Comparison of ENCODE assay signal across 24 cellular contexts in genomic region chr15:29223640-29224039, GRCh38. TPM values are rescaled to one million over a fixed set of nuclear protein-coding genes. Genes with fewer than 3 reads are reported as not detected.
DNase-seq lines count a peak whose midpoint lies in the region; ATAC-seq, FAIRE-seq and TF ChIP-seq lines count a peak whose summit lies in the region.
"Had no signal": no experiment of that assay in that cellular context is flagged by ENCODE, and none has a peak within 500 bp of the region (broad histone marks: within the 10 kb centered on the region; RNA-seq: fewer than 3 reads in every experiment).

No MANE protein-coding gene starts in this region.

- H3K27me3 ChIP-seq in cardiac muscle cell (no peaks in the 10 kb centered on the region), right atrium auricular region (no peaks in the 10 kb centered on the region), H1 (replicated peaks in 1 of 4; ENCODE audit: control insufficient read depth in 3 of 4, extremely low read depth in 1 of 4, insufficient read depth in 3 of 4, low read length in 3 of 4) (no peaks in the 10 kb centered on the region), osteoblast (ENCODE audit: insufficient read depth, low read length) (no peaks in the 10 kb centered on the region), vagina (no peaks in the 10 kb centered on the region), aorta (ENCODE audit: control insufficient read depth in 1 of 2, insufficient read depth in 2 of 2, low read length in 1 of 2) (no peaks in the 10 kb centered on the region)
- H3K27me3 ChIP-seq: BLaER1 had no signal

- H3K4me3 ChIP-seq in cardiac muscle cell (no peak overlapping the region), right atrium auricular region (no peak overlapping the region), H1 (ENCODE audit: extremely low read depth in 1 of 4, insufficient read depth in 2 of 4, low read depth in 3 of 4, low read length in 4 of 4) (no peak overlapping the region), osteoblast (ENCODE audit: insufficient read depth, low read length) (no peak overlapping the region), vagina (no peak overlapping the region), aorta (ENCODE audit: low read length in 2 of 2) (no peak overlapping the region)
- H3K4me3 ChIP-seq: BLaER1, GM23248, HAP-1 had no signal

- no peak overlapping the region for H3K56ac ChIP-seq in H1 (replicated peaks; ENCODE audit: insufficient read length, low read depth, low read length)

- peak; percentile 31 for ATAC-seq in stimulated activated effector memory CD8-positive, alpha-beta T cell treated with anti-CD3 and anti-CD28 coated beads, Interleukin-12 subunit alpha, Interleukin-12 subunit beta, amount 100 ng/mL, for 72 hours
- ATAC-seq in GM19467 (IDR thresholded peaks at IDR 0.05; ENCODE audit: unreplicated experiment) (no peak), aorta (ENCODE audit: low FRiP score) (no peak)
- ATAC-seq: CD8-positive, alpha-beta T cell had no signal

- H3K36me3 ChIP-seq in cardiac muscle cell (no peaks in the 10 kb centered on the region), right atrium auricular region (no peaks in the 10 kb centered on the region), H1 (ENCODE audit: control insufficient read depth in 2 of 4, insufficient read depth in 4 of 4, low read length in 3 of 4) (no peaks in the 10 kb centered on the region), osteoblast (ENCODE audit: insufficient read depth, low read length) (no peaks in the 10 kb centered on the region), vagina (no peaks in the 10 kb centered on the region), aorta (ENCODE audit: control insufficient read depth in 1 of 2, insufficient read depth in 2 of 2, low read length in 1 of 2) (no peaks in the 10 kb centered on the region)
- H3K36me3 ChIP-seq: BLaER1, HAP-1 had no signal

- no peak overlapping the region for H2BK20ac ChIP-seq in H1 (ENCODE audit: low read length)

- H3K79me2 ChIP-seq in H1 (ENCODE audit: control insufficient read depth in 1 of 2, insufficient read depth in 2 of 2, low read length in 2 of 2) = no peaks in the 10 kb centered on the region
- no peaks in the 10 kb centered on the region for H3K79me2 ChIP-seq in osteoblast (ENCODE audit: insufficient read depth, low read length)

- no peaks in the 10 kb centered on the region for H3K79me1 ChIP-seq in H1 (ENCODE audit: low read depth, low read length)

- no peak overlapping the region for H4K5ac ChIP-seq in H1 (ENCODE audit: insufficient read length, low read depth, low read length)

- 0 out of 2 replicates have a peak overlapping the region, but pooled peaks have one; percentile 53 for H2AK5ac ChIP-seq in H1 (ENCODE audit: low read depth, low read length)

- no peak overlapping the region for H3K9ac ChIP-seq in H1 (replicated peaks in 1 of 4; ENCODE audit: extremely low read depth in 1 of 4, low read depth in 3 of 4, low read length in 3 of 4)
- H3K9ac ChIP-seq: BLaER1, GM23248 had no signal

- FAIRE-seq in H1 (lab: Jason Lieb, UNC) = no peak
- FAIRE-seq: A204.1, GM12891, GM18507 had no signal

- no peaks in the 10 kb centered on the region for H3K9me3 ChIP-seq in cardiac muscle cell (ENCODE audit: low read depth)
- H3K9me3 ChIP-seq in right atrium auricular region = no peaks in the 10 kb centered on the region
- H3K9me3 ChIP-seq in H1 (ENCODE audit: insufficient read depth in 2 of 2, low read depth in 1 of 2, low read length in 1 of 2) = no peaks in the 10 kb centered on the region; a peak in 1 of 4 replicates
- no peaks in the 10 kb centered on the region for H3K9me3 ChIP-seq in osteoblast (ENCODE audit: low read depth, low read length)
- H3K9me3 ChIP-seq in vagina = no peaks in the 10 kb centered on the region
- H3K9me3 ChIP-seq in aorta (ENCODE audit: control insufficient read depth, low read length) = no peaks in the 10 kb centered on the region
- H3K9me3 ChIP-seq: Caco-2, HAP-1 had no signal

- CTCF ChIA-PET in H1 (lab: Charles Lee; ENCODE audit: partially characterized antibody) = interaction anchor here (1.0 to 1.5 kb wide), 3 partner anchors 18 to 183 kb away, joined by 3 to 4 read pairs (median 3); no protein-coding TSS in a partner anchor

- POLR2A ChIA-PET in H1 (lab: Charles Lee; ENCODE audit: partially characterized antibody) = interaction anchor here (1.4 kb wide), 1 partner anchor 9 kb away, joined by 3 read pairs; no protein-coding TSS in a partner anchor

- no peak overlapping the region for H2BK120ac ChIP-seq in H1 (replicated peaks; ENCODE audit: low read depth, low read length)

- no peak overlapping the region for H3K27ac Mint-ChIP-seq in stimulated activated effector memory CD8-positive, alpha-beta T cell treated with anti-CD3 and anti-CD28 coated beads, Interleukin-12 subunit alpha, Interleukin-12 subunit beta, amount 100 ng/mL, for 72 hours
- H3K27ac Mint-ChIP-seq: B cell; CD4-positive, CD25-positive, alpha-beta regulatory T cell; CD8-positive, alpha-beta T cell; HFFc6 had no signal

- H3K36me3 Mint-ChIP-seq in stimulated activated effector memory CD8-positive, alpha-beta T cell treated with anti-CD3 and anti-CD28 coated beads, Interleukin-12 subunit alpha, Interleukin-12 subunit beta, amount 100 ng/mL, for 72 hours = no peaks in the 10 kb centered on the region
- H3K36me3 Mint-ChIP-seq: CD4-positive, CD25-positive, alpha-beta regulatory T cell; CD8-positive, alpha-beta T cell had no signal

- H3K4me1 ChIP-seq in cardiac muscle cell (ENCODE audit: low read depth) (peaks cover 5% of the 10 kb centered on the region), right atrium auricular region (no peaks in the 10 kb centered on the region), H1 (replicated peaks in 1 of 4; ENCODE audit: control insufficient read depth in 3 of 4, insufficient read depth in 4 of 4, low read length in 3 of 4) (peaks cover 0 to 3% (median under 1%) of the 10 kb centered on the region in 4 experiments; a peak in 2 of 7 replicates), osteoblast (ENCODE audit: insufficient read depth, low read length) (no peaks in the 10 kb centered on the region), vagina (no peaks in the 10 kb centered on the region), aorta (ENCODE audit: control insufficient read depth in 1 of 2, insufficient read depth in 2 of 2, low read length in 2 of 2) (no peaks in the 10 kb centered on the region)
- H3K4me1 ChIP-seq: BLaER1, Caco-2, HAP-1 had no signal

- H3K4me3 Mint-ChIP-seq in stimulated activated effector memory CD8-positive, alpha-beta T cell treated with anti-CD3 and anti-CD28 coated beads, Interleukin-12 subunit alpha, Interleukin-12 subunit beta, amount 100 ng/mL, for 72 hours = no peak overlapping the region
- H3K4me3 Mint-ChIP-seq: B cell; CD4-positive, CD25-positive, alpha-beta regulatory T cell; CD8-positive, alpha-beta T cell; HFFc6 had no signal

- DNase-seq in cardiac muscle cell (ENCODE audit: low read depth in 1 of 2, low spot score in 1 of 2) (peak in 1 of 2 donors; percentile 33), right atrium auricular region (ENCODE audit: low spot score) (no peak), H1 (ENCODE audit: low read depth in 1 of 2, low spot score in 2 of 2) (no peak), osteoblast (ENCODE audit: insufficient read length, low spot score, missing footprints) (peak; percentile 45), vagina (ENCODE audit: extremely low spot score in 2 of 2) (no peak), aorta (no peak)
- no peak for DNase-seq in stimulated activated effector memory CD8-positive, alpha-beta T cell treated with anti-CD3 and anti-CD28 coated beads, Interleukin-12 subunit alpha, Interleukin-12 subunit beta, amount 100 ng/mL, for 72 hours (ENCODE audit: low spot score in 2 of 2)
- DNase-seq: Caco-2; CD4-positive, CD25-positive, alpha-beta regulatory T cell; CD8-positive, alpha-beta T cell; DMS153; DND-41; GDM1; GM23248; HFFc6 had no signal

- no peak overlapping the region for H2BK12ac ChIP-seq in H1 (ENCODE audit: low read depth, low read length)

- no peak overlapping the region for H3K14ac ChIP-seq in H1 (ENCODE audit: insufficient read length)

- no peak overlapping the region for H2BK15ac ChIP-seq in H1 (ENCODE audit: low read length)

- H4K20me1 ChIP-seq in H1 (replicated peaks in 1 of 2; ENCODE audit: control insufficient read depth in 1 of 2, insufficient read depth in 2 of 2, low read length in 2 of 2) (no peaks in the 10 kb centered on the region), osteoblast (ENCODE audit: insufficient read depth, low read length) (no peaks in the 10 kb centered on the region)
- H4K20me1 ChIP-seq: BLaER1 had no signal

- 91% methylated on average over 11 of the region's 11 CpGs; no CpG with 5 or more reads in 1 of the 2 experiments for WGBS in H1 (ENCODE audit: extremely low coverage in 1 of 2, insufficient coverage in 1 of 2, insufficient read length in 1 of 2, insufficient replicate concordance in 2 of 2, low coverage in 1 of 2, low lambda C conversion rate in 2 of 2, missing lambda C conversion rate in 1 of 2), 2 experiments
- 79 to 85% methylated on average over 11 of the region's 11 CpGs for WGBS in aorta, 2 donors

- TF ChIP-seq CTCF in cardiac muscle cell (IDR thresholded peaks at IDR 0.05; ENCODE audit: low read depth, low read length) = no peak
- no peak for TF ChIP-seq CTCF in right atrium auricular region (IDR thresholded peaks at IDR 0.05)
- TF ChIP-seq CTCF in H1 (IDR thresholded peaks at IDR 0.05; ENCODE audit: control extremely low read depth in 1 of 3, insufficient read depth in 1 of 3, low read depth in 1 of 3, low read length in 3 of 3) = no peak
- no peak for TF ChIP-seq CTCF in osteoblast (IDR thresholded peaks at IDR 0.05; ENCODE audit: extremely low read depth, low read depth, low read length)
- no peak for TF ChIP-seq CTCF in vagina (IDR thresholded peaks at IDR 0.05)

- TF ChIP-seq EP300 in H1 (IDR thresholded peaks at IDR 0.05; ENCODE audit: borderline replicate concordance in 1 of 2, low read depth in 2 of 2, low read length in 2 of 2) = no peak

- H2AFZ ChIP-seq in H1 (ENCODE audit: low read length) = no peak overlapping the region
- H2AFZ ChIP-seq in osteoblast (ENCODE audit: low read length) = no peak overlapping the region
- H2AFZ ChIP-seq: GM23248 had no signal

- H3K4me1 Mint-ChIP-seq in stimulated activated effector memory CD8-positive, alpha-beta T cell treated with anti-CD3 and anti-CD28 coated beads, Interleukin-12 subunit alpha, Interleukin-12 subunit beta, amount 100 ng/mL, for 72 hours = no peaks in the 10 kb centered on the region
- H3K4me1 Mint-ChIP-seq: B cell; CD4-positive, CD25-positive, alpha-beta regulatory T cell had no signal

- TF ChIP-seq POLR2A in H1 (IDR thresholded peaks at IDR 0.05; ENCODE audit: control extremely low read depth in 1 of 2, low read depth in 2 of 2, low read length in 2 of 2) = no peak
- no peak for TF ChIP-seq POLR2A in vagina (IDR thresholded peaks at IDR 0.05)

- peak overlapping the region; percentile 10 for H3K27ac ChIP-seq in cardiac muscle cell
- no peak overlapping the region for H3K27ac ChIP-seq in right atrium auricular region
- no peak overlapping the region for H3K27ac ChIP-seq in H1 (ENCODE audit: low read depth, low read length)
- H3K27ac ChIP-seq in osteoblast (ENCODE audit: low read depth, low read length) = no peak overlapping the region
- no peak overlapping the region for H3K27ac ChIP-seq in vagina
- H3K27ac ChIP-seq in aorta (ENCODE audit: low read depth in 1 of 2, low read length in 2 of 2) = no peak overlapping the region
- H3K27ac ChIP-seq: 22Rv1, BLaER1, C4-2B, GM23248 had no signal

- H3K4ac ChIP-seq in H1 (replicated peaks; ENCODE audit: insufficient read length, low read depth, low read length) = no peak overlapping the region

- H3K23me2 ChIP-seq in H1 (ENCODE audit: low read depth, low read length) = no peaks in the 10 kb centered on the region

- intact Hi-C loops in vagina (cut with DNase I) (no loop called here), aorta (cut with DNase I) (no loop called here)

- no peak overlapping the region for H2BK5ac ChIP-seq in H1 (ENCODE audit: low read depth, low read length)

- no peak overlapping the region for H3K18ac ChIP-seq in H1 (ENCODE audit: extremely low read depth, low read length)

- no peak overlapping the region for H3K23ac ChIP-seq in H1 (ENCODE audit: insufficient read length)

- H4K91ac ChIP-seq in H1 (replicated peaks; ENCODE audit: insufficient read length, low read length) = no peak overlapping the region

- no peak overlapping the region for H3K4me2 ChIP-seq in H1 (ENCODE audit: insufficient read depth in 1 of 2, low read depth in 2 of 2, low read length in 2 of 2)
- no peak overlapping the region for H3K4me2 ChIP-seq in osteoblast (ENCODE audit: insufficient read depth, low read length)
- H3K4me2 ChIP-seq: BLaER1 had no signal

- no peaks in the 10 kb centered on the region for H3K9me3 Mint-ChIP-seq in stimulated activated effector memory CD8-positive, alpha-beta T cell treated with anti-CD3 and anti-CD28 coated beads, Interleukin-12 subunit alpha, Interleukin-12 subunit beta, amount 100 ng/mL, for 72 hours
- H3K9me3 Mint-ChIP-seq: CD8-positive, alpha-beta T cell had no signal

- no peak for TF ChIP-seq RAD21 in H1 (IDR thresholded peaks at IDR 0.05 in 1 of 2, conservative IDR thresholded peaks at IDR 0.05 in 1 of 2; ENCODE audit: low read depth in 2 of 2, low read length in 2 of 2)

- no peak overlapping the region; the same call in 1 of the 2 replicates for H4K8ac ChIP-seq in H1 (ENCODE audit: extremely low read depth, insufficient read depth, low read length)

RNA-seq across cellular contexts. Expression of gene NSMCE3, which starts 46.0 kb away (rescaled TPM):
- total RNA-seq in cardiac muscle cell = 22.2 and 26.2 TPM in 2 replicates
- polyA plus RNA-seq in cardiac muscle cell = 18.9 and 21.1 TPM in 2 replicates
- total RNA-seq in right atrium auricular region = 10 to 100 TPM in 1 of 2 donors, 1 to 10 TPM in 1; 8.8 to 11.5 TPM
- total RNA-seq in H1 (2021; fragmentation: NEBNext Ultra II Directional; extraction: Animal tissue kit (Norgen Biotek cat#: 25700)) = 6.7 and 6.8 TPM in 2 replicates
- polyA plus RNA-seq in H1 (2011; rRNA removed) = 4.3 and 4.4 TPM in 2 replicates
- 6.2 TPM for polyA plus RNA-seq in H1 (2011; cell fraction: cytosol; rRNA removed)
- polyA plus RNA-seq in H1 (2011; cell fraction: nucleus; rRNA removed) = 4.6 TPM
- polyA plus RNA-seq in H1 (2012, experiment 1 of 2) = 4.3 to 5.8 TPM (median 4.5 TPM) in 4 replicates
- polyA plus RNA-seq in H1 (2012, experiment 2 of 2) = 4.5 TPM
- polyA plus RNA-seq in H1 (2013, experiment 1 of 2) = 8.6 TPM
- polyA plus RNA-seq in H1 (2013, experiment 2 of 2) = 9.6 TPM
- 3.2 and 3.7 TPM in 2 replicates for polyA minus RNA-seq in H1 (2011; rRNA and poly(A)+ RNA removed)
- polyA minus RNA-seq in H1 (2011; cell fraction: cytosol; rRNA and poly(A)+ RNA removed) = 3.3 TPM
- 4.4 TPM for polyA minus RNA-seq in H1 (2011; cell fraction: nucleus; rRNA and poly(A)+ RNA removed)
- 9.8 and 10.0 TPM in 2 replicates for total RNA-seq in osteoblast
- total RNA-seq in vagina = 8.8 TPM
- total RNA-seq in aorta = 1 to 10 TPM; 6.1 TPM
- 1 to 10 TPM; 2.8 to 5.4 TPM for polyA plus RNA-seq in aorta
